ENCODE assay signal across 19 cellular contexts in the genomic region with DNA sequence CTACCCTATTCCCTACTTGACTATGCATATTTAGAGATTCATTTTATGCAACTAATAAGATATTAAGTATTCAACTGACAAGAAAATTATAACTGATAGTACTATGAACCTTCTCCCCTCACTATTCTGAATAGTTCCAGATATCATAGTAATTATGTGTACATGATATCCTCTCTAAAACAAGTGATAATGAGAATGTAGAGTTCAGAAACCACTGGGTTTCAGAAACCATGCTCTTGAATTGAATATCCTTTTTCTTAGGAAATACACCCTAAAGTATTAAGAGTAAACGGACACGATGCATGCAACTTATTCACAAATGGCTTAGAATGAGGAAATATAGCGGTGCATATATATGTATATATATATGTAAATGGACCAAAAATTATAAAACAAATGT.
DNase-seq lines count a peak whose midpoint lies in the region; ATAC-seq and TF ChIP-seq lines count a peak whose summit lies in the region.
"Had no signal": no experiment of that assay in that cellular context is flagged by ENCODE, and none has a peak within 500 bp of the region (broad histone marks: within the 10 kb centered on the region; RNA-seq: fewer than 3 reads in every experiment).

No MANE protein-coding gene starts in this region.

- H3K27ac Mint-ChIP-seq in activated CD8-positive, alpha-beta memory T cell treated with anti-CD3 and anti-CD28 coated beads, Interleukin-2, amount 10 ng/mL, durations not matched to agents 7 days and 5 days, result peak overlapping the region; percentile 72
- peak overlapping the region; percentile 93 for H3K27ac Mint-ChIP-seq in CD4-positive, alpha-beta T cell
- H3K27ac Mint-ChIP-seq in activated CD4-positive, alpha-beta memory T cell treated with anti-CD3 and anti-CD28 coated beads for 36 hours, result peak overlapping the region; percentile 50
- H3K27ac Mint-ChIP-seq in glutamatergic neuron (ENCODE audit: unreplicated experiment), result no peak overlapping the region
- H3K27ac Mint-ChIP-seq: IgD-negative memory B cell had no signal

- no peak for TF ChIP-seq CTCF in CD4-positive, alpha-beta T cell (IDR thresholded peaks at IDR 0.05)
- no peak for TF ChIP-seq CTCF in glutamatergic neuron (IDR thresholded peaks at IDR 0.05; ENCODE audit: partially characterized antibody, unreplicated experiment)
- no peak for TF ChIP-seq CTCF in mammary epithelial cell (conservative IDR thresholded peaks at IDR 0.05 in 1 of 2, IDR thresholded peaks at IDR 0.05 in 1 of 2; ENCODE audit: extremely low read depth in 1 of 2, insufficient read depth in 1 of 2, low read depth in 1 of 2, low read length in 2 of 2)

- H3K9me3 ChIP-seq in CD4-positive, alpha-beta T cell (ENCODE audit: control insufficient read depth, low read length), result no peaks in the 10 kb centered on the region
- H3K9me3 ChIP-seq in effector memory CD4-positive, alpha-beta T cell (ENCODE audit: control insufficient read depth, low read length), result no peaks in the 10 kb centered on the region
- no peaks in the 10 kb centered on the region for H3K9me3 ChIP-seq in mammary epithelial cell (replicated peaks; ENCODE audit: insufficient read depth, low read length)
- H3K9me3 ChIP-seq: A549 had no signal

- no peak for DNase-seq in activated CD8-positive, alpha-beta memory T cell treated with anti-CD3 and anti-CD28 coated beads, Interleukin-2, amount 10 ng/mL, durations not matched to agents 7 days and 5 days
- DNase-seq in activated CD8-positive, alpha-beta memory T cell treated with anti-CD3 and anti-CD28 coated beads for 24 hours, result no peak
- no peak for DNase-seq in CD4-positive, alpha-beta T cell
- no peak for DNase-seq in activated CD4-positive, alpha-beta memory T cell treated with anti-CD3 and anti-CD28 coated beads for 36 hours
- no peak for DNase-seq in effector memory CD4-positive, alpha-beta T cell
- DNase-seq in glutamatergic neuron (no peak), mammary epithelial cell (no peak), dedifferentiated amniotic fluid mesenchymal stem cell (ENCODE audit: extremely low spot score) (no peak)
- DNase-seq: DMS79, Karpas-422, NCI-H1417 treated with DMSO at 0.1 percent for 48 hours, NCI-H1930, NCI-H226, NCI-H524, NCI-H82, PC-3, RPMI8226 had no signal

- peaks cover 9% of the 10 kb centered on the region for H3K36me3 Mint-ChIP-seq in activated CD8-positive, alpha-beta memory T cell treated with anti-CD3 and anti-CD28 coated beads, Interleukin-2, amount 10 ng/mL, durations not matched to agents 7 days and 5 days
- H3K36me3 Mint-ChIP-seq in CD4-positive, alpha-beta T cell (ENCODE audit: low read depth), result peaks cover 37% of the 10 kb centered on the region
- peaks cover 4% of the 10 kb centered on the region for H3K36me3 Mint-ChIP-seq in activated CD4-positive, alpha-beta memory T cell treated with anti-CD3 and anti-CD28 coated beads for 36 hours
- H3K36me3 Mint-ChIP-seq in glutamatergic neuron (ENCODE audit: unreplicated experiment), result no peaks in the 10 kb centered on the region

- H3K27ac ChIP-seq in CD4-positive, alpha-beta T cell (ENCODE audit: low read depth, low read length), result no peak overlapping the region
- peak overlapping the region; percentile 15 for H3K27ac ChIP-seq in effector memory CD4-positive, alpha-beta T cell (ENCODE audit: insufficient read depth, low read length, poor library complexity, severe bottlenecking)
- no peak overlapping the region for H3K27ac ChIP-seq in mammary epithelial cell (ENCODE audit: insufficient read depth, low read depth, low read length)
- H3K27ac ChIP-seq: A549 had no signal

- dilution Hi-C loops in mammary epithelial cell (cut with HindIII; ENCODE audit: low sequenced_read_pairs), result no loop called here

- H3K27me3 ChIP-seq in CD4-positive, alpha-beta T cell (ENCODE audit: control insufficient read depth, insufficient read depth, low read length), result no peaks in the 10 kb centered on the region
- no peaks in the 10 kb centered on the region for H3K27me3 ChIP-seq in effector memory CD4-positive, alpha-beta T cell (replicated peaks; ENCODE audit: control insufficient read depth, insufficient read depth, low read length, poor library complexity, severe bottlenecking)
- H3K27me3 ChIP-seq in mammary epithelial cell (ENCODE audit: insufficient read depth, low read length), result no peaks in the 10 kb centered on the region

- WGBS in mammary epithelial cell (ENCODE audit: low coverage, missing lambda C conversion rate), result 90% methylated on average over 3 of the region's 3 CpGs

- no peak overlapping the region for H3K4me2 ChIP-seq in mammary epithelial cell (ENCODE audit: insufficient read depth, low read depth, low read length)
- H3K4me2 ChIP-seq: A549 had no signal

- H3K4me1 Mint-ChIP-seq in activated CD8-positive, alpha-beta memory T cell treated with anti-CD3 and anti-CD28 coated beads, Interleukin-2, amount 10 ng/mL, durations not matched to agents 7 days and 5 days, result peaks cover 59% of the 10 kb centered on the region
- peaks cover 79% of the 10 kb centered on the region for H3K4me1 Mint-ChIP-seq in CD4-positive, alpha-beta T cell (ENCODE audit: low read depth)
- H3K4me1 Mint-ChIP-seq in activated CD4-positive, alpha-beta memory T cell treated with anti-CD3 and anti-CD28 coated beads for 36 hours (ENCODE audit: low read depth), result peaks cover 60% of the 10 kb centered on the region
- H3K4me1 Mint-ChIP-seq in glutamatergic neuron (ENCODE audit: low read depth, unreplicated experiment), result no peaks in the 10 kb centered on the region

- no TSS peak for BruUV-seq in mammary epithelial cell (replicated peaks; lab: Mats Ljungman, UMichigan)

- no peaks in the 10 kb centered on the region for H3K79me2 ChIP-seq in mammary epithelial cell (ENCODE audit: insufficient read depth, low read length)

- ATAC-seq in activated CD8-positive, alpha-beta memory T cell treated with anti-CD3 and anti-CD28 coated beads, Interleukin-2, amount 10 ng/mL, durations not matched to agents 7 days and 5 days, result peak; percentile 6
- ATAC-seq in CD4-positive, alpha-beta T cell (ENCODE audit: poor library complexity), result no peak
- ATAC-seq: A549, PC-3 had no signal

- no peak overlapping the region for H3K4me3 ChIP-seq in effector memory CD4-positive, alpha-beta T cell (ENCODE audit: insufficient read depth, low read depth, low read length, poor library complexity, severe bottlenecking)
- H3K4me3 ChIP-seq in mammary epithelial cell (replicated peaks in 1 of 3; ENCODE audit: insufficient read depth in 1 of 3, low read depth in 2 of 3, low read length in 3 of 3), result no peak overlapping the region
- H3K4me3 ChIP-seq: A549 had no signal

- intact Hi-C loops in CD4-positive, alpha-beta T cell (cut with DNase I, micrococcal nuclease), result loop anchor here (5.0 to 10.0 kb wide), 2 partner anchors 36 to 1616 kb away; no protein-coding TSS in a partner anchor
- intact Hi-C loops in activated CD4-positive, alpha-beta memory T cell treated with anti-CD3 and anti-CD28 coated beads for 36 hours (cut with micrococcal nuclease), result loop anchor here (10.0 kb wide), 2 partner anchors 1256 to 1606 kb away; no protein-coding TSS in a partner anchor
- intact Hi-C loops in mammary epithelial cell (cut with micrococcal nuclease), result no loop called here

- CTCF ChIA-PET in activated CD8-positive, alpha-beta memory T cell treated with anti-CD3 and anti-CD28 coated beads, Interleukin-2, amount 10 ng/mL, durations not matched to agents 7 days and 5 days (lab: Charles Lee), result no interaction called here
- CTCF ChIA-PET in CD4-positive, alpha-beta T cell (lab: Charles Lee), result interaction anchor here (0.7 kb wide), 2 partner anchors 44 to 1443 kb away, joined by 3 to 4 read pairs; no protein-coding TSS in a partner anchor
- CTCF ChIA-PET in activated CD4-positive, alpha-beta memory T cell treated with anti-CD3 and anti-CD28 coated beads for 36 hours (lab: Charles Lee), result no interaction called here
- CTCF ChIA-PET in mammary epithelial cell (lab: Charles Lee; ENCODE audit: low non-redundant PET), result no interaction called here

- no peak overlapping the region for H2AFZ ChIP-seq in mammary epithelial cell (ENCODE audit: low read depth, low read length)

- no peaks in the 10 kb centered on the region for H4K20me1 ChIP-seq in mammary epithelial cell (ENCODE audit: insufficient read depth, low read length)

- peaks cover 12% of the 10 kb centered on the region for H3K4me1 ChIP-seq in effector memory CD4-positive, alpha-beta T cell (ENCODE audit: control insufficient read depth, insufficient read depth, low read length, poor library complexity, severe bottlenecking)
- H3K4me1 ChIP-seq in mammary epithelial cell (ENCODE audit: insufficient read depth, low read length), result peaks cover 5% of the 10 kb centered on the region

- POLR2A ChIA-PET in CD4-positive, alpha-beta T cell (lab: Charles Lee), result no interaction called here
- POLR2A ChIA-PET in activated CD4-positive, alpha-beta memory T cell treated with anti-CD3 and anti-CD28 coated beads for 36 hours (lab: Charles Lee), result no interaction called here

- in situ Hi-C loops in mammary epithelial cell (cut with MboI; ENCODE audit: low sequenced_read_pairs in 2 of 2), result no loop called here

- H3K9ac ChIP-seq in mammary epithelial cell (ENCODE audit: insufficient read depth, low read length), result no peak overlapping the region

- peak overlapping the region; percentile 14 for H3K4me3 Mint-ChIP-seq in activated CD8-positive, alpha-beta memory T cell treated with anti-CD3 and anti-CD28 coated beads, Interleukin-2, amount 10 ng/mL, durations not matched to agents 7 days and 5 days
- peak overlapping the region; percentile 65 for H3K4me3 Mint-ChIP-seq in CD4-positive, alpha-beta T cell
- H3K4me3 Mint-ChIP-seq in activated CD4-positive, alpha-beta memory T cell treated with anti-CD3 and anti-CD28 coated beads for 36 hours, result peak overlapping the region; percentile 43
- no peak overlapping the region for H3K4me3 Mint-ChIP-seq in glutamatergic neuron (ENCODE audit: unreplicated experiment)
- H3K4me3 Mint-ChIP-seq: IgD-negative memory B cell had no signal

- H3K9me3 Mint-ChIP-seq in activated CD8-positive, alpha-beta memory T cell treated with anti-CD3 and anti-CD28 coated beads, Interleukin-2, amount 10 ng/mL, durations not matched to agents 7 days and 5 days (ENCODE audit: low read depth), result no peaks in the 10 kb centered on the region
- H3K9me3 Mint-ChIP-seq in CD4-positive, alpha-beta T cell, result no peaks in the 10 kb centered on the region
- no peaks in the 10 kb centered on the region for H3K9me3 Mint-ChIP-seq in activated CD4-positive, alpha-beta memory T cell treated with anti-CD3 and anti-CD28 coated beads for 36 hours
- no peaks in the 10 kb centered on the region for H3K9me3 Mint-ChIP-seq in glutamatergic neuron (ENCODE audit: unreplicated experiment)
- H3K9me3 Mint-ChIP-seq: IgD-negative memory B cell had no signal

- no peaks in the 10 kb centered on the region for H3K27me3 Mint-ChIP-seq in activated CD8-positive, alpha-beta memory T cell treated with anti-CD3 and anti-CD28 coated beads, Interleukin-2, amount 10 ng/mL, durations not matched to agents 7 days and 5 days
- no peaks in the 10 kb centered on the region for H3K27me3 Mint-ChIP-seq in CD4-positive, alpha-beta T cell
- no peaks in the 10 kb centered on the region for H3K27me3 Mint-ChIP-seq in activated CD4-positive, alpha-beta memory T cell treated with anti-CD3 and anti-CD28 coated beads for 36 hours
- H3K27me3 Mint-ChIP-seq in glutamatergic neuron (ENCODE audit: unreplicated experiment), result no peaks in the 10 kb centered on the region
- H3K27me3 Mint-ChIP-seq: IgD-negative memory B cell had no signal

- H3K36me3 ChIP-seq in effector memory CD4-positive, alpha-beta T cell (ENCODE audit: control insufficient read depth, insufficient read depth, low read length), result no peaks in the 10 kb centered on the region
- peaks cover 2% of the 10 kb centered on the region for H3K36me3 ChIP-seq in mammary epithelial cell (ENCODE audit: insufficient read depth, low read length)
